7 cellular contexts compared by ENCODE assay signal in the genomic region with DNA sequence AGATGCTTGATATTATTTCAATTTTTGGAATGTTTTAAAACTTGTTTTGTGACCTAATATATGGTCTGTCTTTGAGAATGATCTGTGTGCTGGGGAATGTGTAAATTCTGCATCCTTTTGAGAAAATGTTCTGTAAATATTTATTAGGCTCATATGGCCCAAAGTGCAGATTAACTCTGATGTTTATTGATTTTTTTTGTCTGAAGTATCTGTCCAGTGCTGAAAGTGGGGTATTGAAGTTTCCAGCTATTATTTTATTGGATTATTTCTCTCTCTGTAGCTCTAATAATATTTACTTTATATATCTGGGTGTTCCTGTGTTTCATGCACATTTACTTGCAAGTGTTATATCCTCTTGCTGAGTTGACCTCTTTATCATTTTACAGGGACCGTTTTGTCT.
"Had no signal": no experiment of that assay in that cellular context is flagged by ENCODE, and none has a peak within 500 bp of the region (broad histone marks: within the 10 kb centered on the region; RNA-seq: fewer than 3 reads in every experiment).

No MANE protein-coding gene starts in this region.

- H3K4me3 ChIP-seq: GM23248, HAP-1, K562 had no signal

- FAIRE-seq: HTR-8/SVneo, K562 had no signal

- H3K27ac ChIP-seq: GM23248 had no signal

- ATAC-seq: K562 had no signal

- H3K9me3 ChIP-seq: HAP-1 had no signal

- H3K4me1 ChIP-seq: HAP-1 had no signal

- DNase-seq: GM23248, GOT3, H7, KG1 had no signal
